In genomic region chr12:61538951-61539350, GRCh38 we compare ENCODE assay signal across 18 cellular contexts.
A peak's percentile ranks its signal among the peaks of the same experiment; 100 is the strongest.
DNase-seq lines count a peak whose midpoint lies in the region; ATAC-seq, FAIRE-seq and TF ChIP-seq lines count a peak whose summit lies in the region.
"Had no signal": no experiment of that assay in that cellular context is flagged by ENCODE, and none has a peak within 500 bp of the region (broad histone marks: within the 10 kb centered on the region; RNA-seq: fewer than 3 reads in every experiment).

No MANE protein-coding gene starts in this region.

- no peak overlapping the region for H2AFZ ChIP-seq in H9 (ENCODE audit: low read length)
- H2AFZ ChIP-seq in OCI-LY3 (ENCODE audit: low read depth, low read length), result no peak overlapping the region

- no peak overlapping the region for H4K8ac ChIP-seq in H9 (replicated peaks; ENCODE audit: insufficient read length, low read depth, low read length)

- H3K4me1 ChIP-seq in H9 (ENCODE audit: insufficient read depth, low read length) (no peaks in the 10 kb centered on the region), OCI-LY3 (ENCODE audit: low read length) (no peaks in the 10 kb centered on the region), heart left ventricle (no peaks in the 10 kb centered on the region)
- H3K4me1 ChIP-seq: BE2C, Peyer's patch had no signal

- H3K23ac ChIP-seq in H9 (ENCODE audit: insufficient read length, low read depth, low read length), result no peak overlapping the region

- no peak overlapping the region for H2BK15ac ChIP-seq in H9 (ENCODE audit: low read depth, low read length)

- H3K14ac ChIP-seq in H9 (ENCODE audit: insufficient read depth, low read length), result no peak overlapping the region

- H3K36me3 ChIP-seq in OCI-LY3 (replicated peaks; ENCODE audit: low read depth, low read length) (no peaks in the 10 kb centered on the region), heart left ventricle (no peaks in the 10 kb centered on the region)
- H3K36me3 ChIP-seq: BE2C, Peyer's patch had no signal

- POLR2A ChIA-PET in naive thymus-derived CD8-positive, alpha-beta T cell (lab: Charles Lee), result no interaction called here

- H4K20me1 ChIP-seq in H9 (ENCODE audit: control insufficient read depth, insufficient read depth, insufficient read length) (no peaks in the 10 kb centered on the region), OCI-LY3 (ENCODE audit: insufficient read depth, low read length) (no peaks in the 10 kb centered on the region)

- intact Hi-C loops in heart left ventricle (cut with DNase I), result no loop called here

- FAIRE-seq in A204.1 (lab: Jason Lieb, UNC), result peak; percentile 30
- FAIRE-seq: urothelium cell line had no signal

- no peak overlapping the region for H2BK12ac ChIP-seq in H9 (ENCODE audit: insufficient read length, low read depth, low read length)

- no peaks in the 10 kb centered on the region for H3K79me1 ChIP-seq in H9 (ENCODE audit: insufficient read depth, low read depth, low read length, poor library complexity, severe bottlenecking)

- WGBS in H9 (ENCODE audit: extremely low coverage, insufficient read length, low lambda C conversion rate), result no CpG with 5 or more reads among the region's 2 CpGs
- 76 to 90% (median 89%) methylated on average over 2 of the region's 2 CpGs for WGBS in heart left ventricle, 4 donors

- TF ChIP-seq CTCF in H9 (conservative IDR thresholded peaks at IDR 0.05) (peak; percentile 79), OCI-LY3 (IDR thresholded peaks at IDR 0.05; ENCODE audit: low read depth, low read length) (peak; percentile 68), epithelial cell of esophagus (IDR thresholded peaks at IDR 0.05; ENCODE audit: insufficient read depth, low read depth, low read length, missing control alignments) (peak; percentile 42), heart left ventricle (IDR thresholded peaks at IDR 0.05) (no peak)

- no peak overlapping the region for H3K4me3 Mint-ChIP-seq in H9
- no peak overlapping the region for H3K4me3 Mint-ChIP-seq in naive thymus-derived CD8-positive, alpha-beta T cell
- H3K4me3 Mint-ChIP-seq: brain; naive thymus-derived CD4-positive, alpha-beta T cell had no signal

- no peak overlapping the region for H2BK20ac ChIP-seq in H9 (ENCODE audit: low read depth, low read length, poor library complexity, severe bottlenecking)

- H3K27ac ChIP-seq in H9 (ENCODE audit: insufficient read length, low read depth, low read length), result no peak overlapping the region
- H3K27ac ChIP-seq in OCI-LY3 (ENCODE audit: low read length), result no peak overlapping the region
- no peak overlapping the region for H3K27ac ChIP-seq in heart left ventricle
- H3K27ac ChIP-seq: Peyer's patch had no signal

- no peak overlapping the region for H3K56ac ChIP-seq in H9 (ENCODE audit: insufficient read length, low read depth, low read length)

- DNase-seq in H9, result no peak
- peak; percentile 54 for DNase-seq in epithelial cell of esophagus (ENCODE audit: low read depth)
- DNase-seq in AG08396 (ENCODE audit: low spot score), result no peak
- DNase-seq in heart left ventricle, result no peak
- DNase-seq in naive thymus-derived CD8-positive, alpha-beta T cell, result no peak
- DNase-seq: activated CD4-positive, alpha-beta T cell treated with anti-CD3 and anti-CD28 coated beads, Interleukin-2, amount 50 U/mL, for 4 hours; activated gamma-delta T cell treated with Interleukin-2 at 50 U/mL for 16 hours; BE2C; effector CD8-positive, alpha-beta T cell; naive thymus-derived CD4-positive, alpha-beta T cell; Peyer's patch; retina had no signal

- no peak overlapping the region for H3K4me2 ChIP-seq in H9 (ENCODE audit: insufficient read depth, insufficient read length, low read length)
- no peak overlapping the region for H3K4me2 ChIP-seq in OCI-LY3 (ENCODE audit: low read length)

- H3K79me2 ChIP-seq in H9 (ENCODE audit: insufficient read depth, low read length) (no peaks in the 10 kb centered on the region), OCI-LY3 (ENCODE audit: low read length) (no peaks in the 10 kb centered on the region)

- H3K27me3 ChIP-seq in H9 (ENCODE audit: insufficient read depth, low read length), result no peaks in the 10 kb centered on the region
- no peaks in the 10 kb centered on the region for H3K27me3 ChIP-seq in OCI-LY3 (ENCODE audit: low read depth, low read length)
- H3K27me3 ChIP-seq in heart left ventricle, result no peaks in the 10 kb centered on the region
- H3K27me3 ChIP-seq: BE2C, Peyer's patch had no signal

- no peak overlapping the region for H2BK5ac ChIP-seq in H9 (ENCODE audit: insufficient read length, low read length)

- H3K4me3 ChIP-seq in OCI-LY3 (ENCODE audit: low read length) (no peak overlapping the region), epithelial cell of esophagus (ENCODE audit: low read length) (no peak overlapping the region), heart left ventricle (no peak overlapping the region)
- H3K4me3 ChIP-seq: Peyer's patch had no signal

- no peak overlapping the region for H3T11ph ChIP-seq in H9 (ENCODE audit: low read length)

- ATAC-seq in heart left ventricle (no peak), GM18520 (IDR thresholded peaks at IDR 0.05; ENCODE audit: unreplicated experiment) (no peak)
- ATAC-seq in naive thymus-derived CD8-positive, alpha-beta T cell, result no peak
- ATAC-seq: left lobe of liver; naive thymus-derived CD4-positive, alpha-beta T cell had no signal

- no peak overlapping the region for H3K27ac Mint-ChIP-seq in H9
- no peak overlapping the region for H3K27ac Mint-ChIP-seq in naive thymus-derived CD8-positive, alpha-beta T cell
- H3K27ac Mint-ChIP-seq: brain; naive thymus-derived CD4-positive, alpha-beta T cell had no signal

- H2BK120ac ChIP-seq in H9 (ENCODE audit: low read depth, low read length, poor library complexity, severe bottlenecking), result no peak overlapping the region

- no peaks in the 10 kb centered on the region for H3K4me1 Mint-ChIP-seq in H9
- no peaks in the 10 kb centered on the region for H3K4me1 Mint-ChIP-seq in naive thymus-derived CD8-positive, alpha-beta T cell
- H3K4me1 Mint-ChIP-seq: brain; naive thymus-derived CD4-positive, alpha-beta T cell had no signal

- H3K23me2 ChIP-seq in H9 (ENCODE audit: insufficient read length, low read depth, low read length, poor library complexity, severe bottlenecking), result no peaks in the 10 kb centered on the region

- no peaks in the 10 kb centered on the region for H3K9me3 Mint-ChIP-seq in H9
- peaks cover 0 to 7% (median 0%) of the 10 kb centered on the region in 9 donors for H3K9me3 Mint-ChIP-seq in naive thymus-derived CD8-positive, alpha-beta T cell

- H3K9ac ChIP-seq in H9 (ENCODE audit: extremely low read depth, insufficient read length, low read length) (no peak overlapping the region), OCI-LY3 (ENCODE audit: low read length) (no peak overlapping the region)

- no peak overlapping the region for H4K91ac ChIP-seq in H9 (ENCODE audit: insufficient read length, low read depth, low read length)

- TF ChIP-seq POLR2A in heart left ventricle (IDR thresholded peaks at IDR 0.05), result no peak

- H3K4ac ChIP-seq in H9 (ENCODE audit: low read depth, low read length), result no peak overlapping the region

- H3K36me3 Mint-ChIP-seq in H9 (ENCODE audit: insufficient read depth in 1 of 3, low read depth in 3 of 3), result no peaks in the 10 kb centered on the region
- H3K36me3 Mint-ChIP-seq in naive thymus-derived CD8-positive, alpha-beta T cell, result no peaks in the 10 kb centered on the region
- H3K36me3 Mint-ChIP-seq: brain; naive thymus-derived CD4-positive, alpha-beta T cell had no signal

- no peak overlapping the region for H4K5ac ChIP-seq in H9 (ENCODE audit: insufficient read length, low read depth, low read length)

- no peaks in the 10 kb centered on the region for H3K27me3 Mint-ChIP-seq in H9 (ENCODE audit: low read depth)
- peaks cover 0 to 3% (median 0%) of the 10 kb centered on the region in 5 donors for H3K27me3 Mint-ChIP-seq in naive thymus-derived CD8-positive, alpha-beta T cell
- H3K27me3 Mint-ChIP-seq: naive thymus-derived CD4-positive, alpha-beta T cell had no signal

- no peak overlapping the region for H2AK5ac ChIP-seq in H9 (ENCODE audit: insufficient read length, low read length)

- H3K18ac ChIP-seq in H9 (ENCODE audit: insufficient read length, low read depth, low read length), result no peak overlapping the region

- no peaks in the 10 kb centered on the region for H3K9me3 ChIP-seq in H9 (ENCODE audit: control insufficient read depth, low read depth, low read length)
- H3K9me3 ChIP-seq in OCI-LY3 (ENCODE audit: insufficient read depth, low read length), result no peaks in the 10 kb centered on the region
- no peaks in the 10 kb centered on the region for H3K9me3 ChIP-seq in heart left ventricle
- H3K9me3 ChIP-seq: BE2C, Peyer's patch had no signal

Comparison
In these comparisons a context has a peak if more than half of its experiments do, and no peak if none do; other contexts are left out.
1. CTCF ChIP-seq: peak in H9 (single experiment), OCI-LY3 (single experiment) and epithelial cell of esophagus (single experiment); none in heart left ventricle (0 of 12).